ENCODE assay signal across 8 cellular contexts in genomic region chr1:28091043-28091781, GRCh38. TPM values are rescaled to one million over a fixed set of nuclear protein-coding genes. Genes with fewer than 3 reads are reported as not detected.
DNase-seq lines count a peak whose midpoint lies in the region; ATAC-seq and TF ChIP-seq lines count a peak whose summit lies in the region.

No MANE protein-coding gene starts in this region.

- no peaks in the 10 kb centered on the region for H3K9me3 Mint-ChIP-seq in activated T-helper 17 cell treated with anti-CD3 and anti-CD28 coated beads, Interleukin-2, amount 50 U/mL, for 72 hours

- H3K4me1 Mint-ChIP-seq in activated T-helper 17 cell treated with anti-CD3 and anti-CD28 coated beads, Interleukin-2, amount 50 U/mL, for 72 hours, result peaks cover 23% of the 10 kb centered on the region

- H3K9ac ChIP-seq in Karpas-422 (ENCODE audit: low read length) (peak overlapping the region; percentile 40), parathyroid adenoma (no peak overlapping the region)

- no peaks in the 10 kb centered on the region for H3K9me2 ChIP-seq in Karpas-422 (replicated peaks; ENCODE audit: insufficient read depth, low read length)

- H3K4me1 ChIP-seq in Karpas-422 (ENCODE audit: low read length) (peaks cover 40% of the 10 kb centered on the region), parathyroid adenoma (no peaks in the 10 kb centered on the region)

- H3K27ac ChIP-seq in Karpas-422 (ENCODE audit: low read length) (peak overlapping the region; percentile 77), parathyroid adenoma (no peak overlapping the region)

- H3K79me2 ChIP-seq in Karpas-422 (ENCODE audit: low read length) (peaks cover 22% of the 10 kb centered on the region), parathyroid adenoma (peaks cover 5% of the 10 kb centered on the region)

- no peaks in the 10 kb centered on the region for H3K27me3 ChIP-seq in Karpas-422 (ENCODE audit: low read length)
- H3K27me3 ChIP-seq in parathyroid adenoma (ENCODE audit: control insufficient read depth, insufficient read depth, low read length), result no peaks in the 10 kb centered on the region

- H3K9me3 ChIP-seq in Karpas-422 (ENCODE audit: low read length), result no peaks in the 10 kb centered on the region
- H3K9me3 ChIP-seq in parathyroid adenoma (ENCODE audit: control insufficient read depth, low read length), result no peaks in the 10 kb centered on the region

- peak overlapping the region; percentile 34 for H3K4me3 Mint-ChIP-seq in activated T-helper 17 cell treated with anti-CD3 and anti-CD28 coated beads, Interleukin-2, amount 50 U/mL, for 72 hours

- peak overlapping the region; percentile 59 for H3K4me2 ChIP-seq in Karpas-422 (ENCODE audit: low read depth, low read length, poor library complexity, severe bottlenecking)
- no peak overlapping the region for H3K4me2 ChIP-seq in parathyroid adenoma (ENCODE audit: low read length)

- ATAC-seq in activated T-helper 17 cell treated with anti-CD3 and anti-CD28 coated beads, Interleukin-2, amount 50 U/mL, for 72 hours (replicated peaks), result peak; percentile 9
- ATAC-seq in GM21723 (IDR thresholded peaks at IDR 0.05; ENCODE audit: unreplicated experiment), result no peak

- H3K4me3 ChIP-seq in Karpas-422 (ENCODE audit: low read length), result no peak overlapping the region
- no peak overlapping the region for H3K4me3 ChIP-seq in foreskin fibroblast (ENCODE audit: low read depth in 1 of 2, low read length in 2 of 2)
- H3K4me3 ChIP-seq in parathyroid adenoma (ENCODE audit: low read depth, low read length), result no peak overlapping the region

- H3K36me3 ChIP-seq in Karpas-422 (ENCODE audit: insufficient read depth, low read length) (no peaks in the 10 kb centered on the region), parathyroid adenoma (ENCODE audit: control insufficient read depth, insufficient read depth, low read length) (no peaks in the 10 kb centered on the region)

- peaks cover 6% of the 10 kb centered on the region; the same call in 1 of the 2 replicates for H4K20me1 ChIP-seq in Karpas-422 (ENCODE audit: insufficient read depth, low read depth, low read length)

- peaks cover 2% of the 10 kb centered on the region for H3K27me3 Mint-ChIP-seq in activated T-helper 17 cell treated with anti-CD3 and anti-CD28 coated beads, Interleukin-2, amount 50 U/mL, for 72 hours

- peak; percentile 85 for TF ChIP-seq CTCF in foreskin fibroblast (IDR thresholded peaks at IDR 0.05; ENCODE audit: low read depth, low read length)
- peak; percentile 8 for TF ChIP-seq CTCF in parathyroid adenoma (IDR thresholded peaks at IDR 0.05)

- peak overlapping the region; percentile 89 for H2AFZ ChIP-seq in Karpas-422 (ENCODE audit: low read length)
- no peak overlapping the region for H2AFZ ChIP-seq in parathyroid adenoma

- H3K36me3 Mint-ChIP-seq in activated T-helper 17 cell treated with anti-CD3 and anti-CD28 coated beads, Interleukin-2, amount 50 U/mL, for 72 hours (ENCODE audit: low read depth), result no peaks in the 10 kb centered on the region

- peak overlapping the region; percentile 11 for H3K27ac Mint-ChIP-seq in activated T-helper 17 cell treated with anti-CD3 and anti-CD28 coated beads, Interleukin-2, amount 50 U/mL, for 72 hours

- DNase-seq in DMS114 treated with DMSO at 0.1 percent for 48 hours (lab: John Stamatoyannopoulos, UW; ENCODE audit: unreplicated experiment) (peak; percentile 63), Karpas-422 (peak; percentile 93), SHP77 (lab: John Stamatoyannopoulos, UW) (peak; percentile 46 to 68), foreskin fibroblast (peak in 1 of 2 donors; percentile 86), ureter (ENCODE audit: low spot score) (peak; percentile 79)

RNA-seq across cellular contexts. Expression of gene EYA3, which starts 2.8 kb away (rescaled TPM):
- total RNA-seq in Karpas-422 (2014; rRNA removed; shearing (Covaris generic); ENCODE audit: low replicate concordance), result 17.0 and 28.3 TPM in 2 replicates
- 10 to 100 TPM; 33.7 to 40.8 TPM for total RNA-seq in activated T-helper 17 cell treated with anti-CD3 and anti-CD28 coated beads, Interleukin-2, amount 50 U/mL, for 72 hours
- total RNA-seq in ureter, result 31.6 TPM
